ENCODE assay signal across 8 cellular contexts in genomic region chr19:925912-926594, GRCh38. TPM values are rescaled to one million over a fixed set of nuclear protein-coding genes. Genes with fewer than 3 reads are reported as not detected.
DNase-seq lines count a peak whose midpoint lies in the region; ATAC-seq, FAIRE-seq and TF ChIP-seq lines count a peak whose summit lies in the region.

A gene with protein sequence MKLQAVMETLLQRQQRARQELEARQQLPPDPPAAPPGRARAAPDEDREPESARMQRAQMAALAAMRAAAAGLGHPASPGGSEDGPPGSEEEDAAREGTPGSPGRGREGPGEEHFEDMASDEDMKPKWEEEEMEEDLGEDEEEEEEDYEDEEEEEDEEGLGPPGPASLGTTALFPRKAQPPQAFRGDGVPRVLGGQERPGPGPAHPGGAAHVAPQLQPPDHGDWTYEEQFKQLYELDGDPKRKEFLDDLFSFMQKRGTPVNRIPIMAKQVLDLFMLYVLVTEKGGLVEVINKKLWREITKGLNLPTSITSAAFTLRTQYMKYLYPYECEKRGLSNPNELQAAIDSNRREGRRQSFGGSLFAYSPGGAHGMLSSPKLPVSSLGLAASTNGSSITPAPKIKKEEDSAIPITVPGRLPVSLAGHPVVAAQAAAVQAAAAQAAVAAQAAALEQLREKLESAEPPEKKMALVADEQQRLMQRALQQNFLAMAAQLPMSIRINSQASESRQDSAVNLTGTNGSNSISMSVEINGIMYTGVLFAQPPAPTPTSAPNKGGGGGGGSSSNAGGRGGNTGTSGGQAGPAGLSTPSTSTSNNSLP (plus strand): TSS chr19:926035. CDS start chr19:929529, 3,494 bp downstream.

- H2AFZ ChIP-seq in astrocyte (ENCODE audit: low read depth, low read length), result peak within 1 kb of the TSS; percentile 43

- H3K4me3 Mint-ChIP-seq in Caco-2 (ENCODE audit: unreplicated experiment) (peak within 1 kb of the TSS; percentile 85), astrocyte (ENCODE audit: unreplicated experiment) (peak within 1 kb of the TSS; percentile 88)

- no peaks in the 10 kb centered on the region for H3K27me3 Mint-ChIP-seq in Caco-2 (ENCODE audit: insufficient read depth, unreplicated experiment)
- peaks cover 3% of the 10 kb centered on the region for H3K27me3 Mint-ChIP-seq in astrocyte (ENCODE audit: low read depth, unreplicated experiment)

- 0 to 2% (median 1%) methylated on average over 11 to 78 of the region's 78 CpGs for whole genome bisulfite sequencing in spleen, 5 donors

- H3K27me3 ChIP-seq in Caco-2 (replicated peaks; ENCODE audit: control insufficient read depth, insufficient read depth, low read length) (no peaks in the 10 kb centered on the region), astrocyte (ENCODE audit: insufficient read depth, low read length) (peaks cover 4% of the 10 kb centered on the region), spleen (replicated peaks in 1 of 7) (peaks cover 0 to 5% (median 0%) of the 10 kb centered on the region in 7 donors)

- peaks cover 15% of the 10 kb centered on the region for H4K20me1 ChIP-seq in astrocyte (ENCODE audit: insufficient read depth, low read length)

- TSS peak; percentile 70 for BruUV-seq in Caco-2 (replicated peaks; lab: Mats Ljungman, UMichigan)

- H3K4me1 ChIP-seq in Caco-2, result peaks cover 37% of the 10 kb centered on the region
- H3K4me1 ChIP-seq in astrocyte (ENCODE audit: insufficient read depth, low read length), result peaks cover 10% of the 10 kb centered on the region
- H3K4me1 ChIP-seq in spleen, result peaks cover 1 to 76% (median 42%) of the 10 kb centered on the region in 6 donors

- peak within 1 kb of the TSS; percentile 98 for H3K4me3 ChIP-seq in Caco-2 (ENCODE audit: low read depth, low read length)
- H3K4me3 ChIP-seq in LNCaP clone FGC (ENCODE audit: low read depth, low read length), result peak within 1 kb of the TSS; percentile 92
- peak within 1 kb of the TSS; percentile 82 for H3K4me3 ChIP-seq in astrocyte (ENCODE audit: insufficient read depth, low read depth, low read length)
- H3K4me3 ChIP-seq in iPS-18c (ENCODE audit: insufficient read depth, low read depth, low read length), result peak within 1 kb of the TSS; percentile 77
- peak within 1 kb of the TSS; percentile 43 to 90 (median 87) for H3K4me3 ChIP-seq in spleen

- DNase-seq in Caco-2, result no peak
- DNase-seq in GM19239 (ENCODE audit: insufficient read length, low spot score), result peak; percentile 95
- no peak for DNase-seq in LNCaP clone FGC (ENCODE audit: low read depth)
- DNase-seq in astrocyte (ENCODE audit: low read depth), result peak; percentile 57
- DNase-seq in spleen, result peak; percentile 91
- no peak for DNase-seq in NCI-H1048 (lab: John Stamatoyannopoulos, UW)

- H3K4me1 Mint-ChIP-seq in Caco-2 (ENCODE audit: low read depth, unreplicated experiment) (no peaks in the 10 kb centered on the region), astrocyte (ENCODE audit: low read depth, unreplicated experiment) (peaks cover 1% of the 10 kb centered on the region)

- intact Hi-C loops in Caco-2 (cut with micrococcal nuclease; ENCODE audit: unreplicated experiment), result loop anchor here (1.0 to 2.0 kb wide), 3 partner anchors 27 to 58 kb away; partner anchors contain the start of gene WDR18
- intact Hi-C loops in spleen (cut with DNase I; ENCODE audit: low total_unique reads), result loop anchor here (2.0 to 10.0 kb wide), 2 partner anchors 57 to 141 kb away; no protein-coding TSS in a partner anchor

- no peaks in the 10 kb centered on the region for H3K9me3 ChIP-seq in Caco-2
- H3K9me3 ChIP-seq in astrocyte (ENCODE audit: insufficient read depth, low read depth, low read length), result no peaks in the 10 kb centered on the region
- no peaks in the 10 kb centered on the region for H3K9me3 ChIP-seq in iPS-18c (ENCODE audit: control insufficient read depth, insufficient read depth, low read length)
- no peaks in the 10 kb centered on the region for H3K9me3 ChIP-seq in spleen

- peaks cover 34% of the 10 kb centered on the region for H3K36me3 Mint-ChIP-seq in Caco-2 (ENCODE audit: insufficient read depth, unreplicated experiment)
- peaks cover 5% of the 10 kb centered on the region for H3K36me3 Mint-ChIP-seq in astrocyte (ENCODE audit: low read depth, unreplicated experiment)

- H3K9me3 Mint-ChIP-seq in Caco-2 (ENCODE audit: unreplicated experiment) (no peaks in the 10 kb centered on the region), astrocyte (ENCODE audit: unreplicated experiment) (no peaks in the 10 kb centered on the region)

- H3K27ac Mint-ChIP-seq in Caco-2 (ENCODE audit: unreplicated experiment) (peak within 1 kb of the TSS; percentile 82), astrocyte (ENCODE audit: unreplicated experiment) (peak within 1 kb of the TSS; percentile 66)

- no peak for ATAC-seq in HG02798 (IDR thresholded peaks at IDR 0.05; ENCODE audit: poor library complexity, unreplicated experiment)

- FAIRE-seq in GM19239 (lab: Jason Lieb, UNC), result no peak
- FAIRE-seq in astrocyte (lab: Jason Lieb, UNC), result no peak

- CTCF ChIA-PET in Caco-2 (lab: Charles Lee), result no interaction called here

- POLR2A ChIA-PET in Caco-2 (lab: Charles Lee), result interaction anchor here (1.0 kb wide), 1 partner anchor 30 kb away, joined by 6 read pairs; no protein-coding TSS in a partner anchor

- peaks cover 3% of the 10 kb centered on the region for H3K36me3 ChIP-seq in Caco-2 (ENCODE audit: control insufficient read depth, insufficient read depth, low read length)
- H3K36me3 ChIP-seq in astrocyte (ENCODE audit: insufficient read depth, low read length), result no peaks in the 10 kb centered on the region
- peaks cover 0 to 25% (median 11%) of the 10 kb centered on the region in 6 donors for H3K36me3 ChIP-seq in spleen

- peaks cover 31% of the 10 kb centered on the region for H3K79me2 ChIP-seq in astrocyte (ENCODE audit: insufficient read depth, low read length)

- peak within 1 kb of the TSS; percentile 93 for H3K4me2 ChIP-seq in astrocyte (ENCODE audit: low read length)

- TF ChIP-seq CTCF in Caco-2 (IDR thresholded peaks at IDR 0.05; ENCODE audit: insufficient read depth in 1 of 2, low read depth in 1 of 2, low read length in 1 of 2, severe bottlenecking in 1 of 2, unreplicated experiment in 1 of 2) (no peak), LNCaP clone FGC (IDR thresholded peaks at IDR 0.05; ENCODE audit: control insufficient read depth, extremely low read depth, insufficient read depth) (no peak), astrocyte (IDR thresholded peaks at IDR 0.05; ENCODE audit: insufficient read depth, low read depth, low read length) (no peak), spleen (IDR thresholded peaks at IDR 0.05 in 8 of 11, conservative IDR thresholded peaks at IDR 0.05 in 3 of 11) (no peak)

- TF ChIP-seq POLR2A in spleen (IDR thresholded peaks at IDR 0.05), result peak in 1 of 3 donors; percentile 23

- H3K27ac ChIP-seq in astrocyte (ENCODE audit: low read depth, low read length), result peak within 1 kb of the TSS; percentile 63
- H3K27ac ChIP-seq in spleen, result peak within 1 kb of the TSS; percentile 86 to 98 (median 95)

- H3K9ac ChIP-seq in astrocyte (ENCODE audit: low read length), result peak within 1 kb of the TSS; percentile 88

RNA-seq across cellular contexts. Expression of the gene that starts here (rescaled TPM):
- total RNA-seq in Caco-2 (2022) (217 and 239 TPM in 2 replicates), astrocyte (100 and 106 TPM in 2 replicates), spleen (10 to 100 TPM; 14.9 to 42.5 (median 22.6) TPM)
- 10 to 100 TPM in 1 of 3 donors, 1 to 10 TPM in 2; 2.5 to 10.3 (median 3.2) TPM for polyA plus RNA-seq in spleen

Comparison
In these comparisons a context has a peak if more than half of its experiments do, and no peak if none do; other contexts are left out.
1. DNase-seq: peak in GM19239 (single experiment), astrocyte (single experiment) and spleen (single experiment); none in Caco-2 (0 of 2), LNCaP clone FGC (single experiment) and NCI-H1048 (single experiment).
2. Peak in every context shown above with its lines, with median percentiles within 50 percentile points of each other: H3K4me3 ChIP-seq.